14 cellular contexts compared by ENCODE assay signal in the genomic region with DNA sequence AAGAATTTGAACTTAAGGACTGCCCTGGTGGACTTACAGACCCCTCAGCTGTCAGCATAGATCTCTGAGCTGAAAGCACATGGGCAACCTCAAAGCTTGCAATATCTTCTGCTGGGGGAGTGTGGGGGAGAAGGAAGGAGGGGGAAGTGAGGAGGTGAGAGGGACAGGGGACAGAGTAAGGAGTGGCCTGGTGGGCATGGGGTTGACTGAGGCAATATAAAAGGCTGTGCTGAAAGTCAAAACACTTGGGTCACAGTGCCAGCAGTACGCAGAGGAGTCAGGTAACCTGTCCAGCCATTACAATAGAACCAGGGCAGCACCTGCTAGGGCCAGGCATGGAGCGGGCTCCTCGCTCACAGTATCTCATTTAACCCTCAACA. TPM values are rescaled to one million over a fixed set of nuclear protein-coding genes. Genes with fewer than 3 reads are reported as not detected.
DNase-seq lines count a peak whose midpoint lies in the region; ATAC-seq and TF ChIP-seq lines count a peak whose summit lies in the region.
"Had no signal": no experiment of that assay in that cellular context is flagged by ENCODE, and none has a peak within 500 bp of the region (broad histone marks: within the 10 kb centered on the region; RNA-seq: fewer than 3 reads in every experiment).

No MANE protein-coding gene starts in this region.

- H3K27ac ChIP-seq in VCaP: peak overlapping the region; percentile 88
- H3K27ac ChIP-seq in gastroesophageal sphincter: peak overlapping the region; percentile 89 to 94 (median 92)
- peak overlapping the region; percentile 74 to 94 (median 77) for H3K27ac ChIP-seq in transverse colon
- H3K27ac ChIP-seq: brain microvascular endothelial cell had no signal

- H3K9me3 ChIP-seq in gastroesophageal sphincter (no peaks in the 10 kb centered on the region), transverse colon (no peaks in the 10 kb centered on the region)

- no peaks in the 10 kb centered on the region for H3K27me3 Mint-ChIP-seq in nephron progenitor cell (ENCODE audit: low read depth, poor library complexity)

- H3K9me3 Mint-ChIP-seq in nephron progenitor cell: no peaks in the 10 kb centered on the region

- H3K36me3 Mint-ChIP-seq in nephron progenitor cell (ENCODE audit: low read depth): no peaks in the 10 kb centered on the region
- H3K36me3 Mint-ChIP-seq: naive thymus-derived CD8-positive, alpha-beta T cell had no signal

- WGBS in gastroesophageal sphincter (ENCODE audit: low coverage in 1 of 2), 2 donors: 76 to 83% methylated on average over 1 to 3 of the region's 3 CpGs
- 82 to 100% methylated on average over 2 to 3 of the region's 3 CpGs for WGBS in transverse colon (ENCODE audit: low coverage in 1 of 2), 2 donors

- TF ChIP-seq POLR2A in gastroesophageal sphincter (IDR thresholded peaks at IDR 0.05) (no peak), transverse colon (IDR thresholded peaks at IDR 0.05) (no peak)

- H3K27ac Mint-ChIP-seq in nephron progenitor cell: peak overlapping the region; percentile 36
- H3K27ac Mint-ChIP-seq: naive thymus-derived CD8-positive, alpha-beta T cell had no signal

- H3K4me3 Mint-ChIP-seq in nephron progenitor cell: no peak overlapping the region
- H3K4me3 Mint-ChIP-seq: naive thymus-derived CD8-positive, alpha-beta T cell had no signal

- H3K4me1 ChIP-seq in gastroesophageal sphincter (peaks cover 44 to 75% (median 46%) of the 10 kb centered on the region in 3 donors), transverse colon (peaks cover 25 to 56% (median 35%) of the 10 kb centered on the region in 4 donors)

- H3K4me3 ChIP-seq in gastroesophageal sphincter: no peak overlapping the region
- no peak overlapping the region for H3K4me3 ChIP-seq in transverse colon

- no peak for DNase-seq in nephron progenitor cell
- DNase-seq in transverse colon: no peak
- no peak for DNase-seq in NCI-H1436 treated with DMSO at 0.1 percent for 48 hours (lab: John Stamatoyannopoulos, UW)
- DNase-seq in stimulated activated CD4-positive, alpha-beta T cell treated with anti-CD3 and anti-CD28 coated beads, Interleukin-2, amount 100 ng/mL, for 48 hours: no peak
- no peak for DNase-seq in GM13976 (ENCODE audit: low spot score)
- no peak for DNase-seq in effector CD4-positive, alpha-beta T cell
- DNase-seq: activated effector memory CD4-positive, alpha-beta T cell treated with Interleukin-2 at 50 U/mL for 16 hours; DMS79; naive thymus-derived CD8-positive, alpha-beta T cell; NCI-H1105; stimulated activated naive CD4-positive, alpha-beta T cell treated with Interleukin-2 at 50 U/mL for 16 hours had no signal

- H3K36me3 ChIP-seq in gastroesophageal sphincter (no peaks in the 10 kb centered on the region), transverse colon (no peaks in the 10 kb centered on the region)
- H3K36me3 ChIP-seq: brain microvascular endothelial cell had no signal

- H3K27me3 ChIP-seq in gastroesophageal sphincter (no peaks in the 10 kb centered on the region), transverse colon (peaks cover 22% of the 10 kb centered on the region)
- H3K27me3 ChIP-seq: brain microvascular endothelial cell had no signal

- peaks cover 65% of the 10 kb centered on the region for H3K4me1 Mint-ChIP-seq in nephron progenitor cell
- H3K4me1 Mint-ChIP-seq: naive thymus-derived CD8-positive, alpha-beta T cell had no signal

- in situ Hi-C loops in transverse colon (cut with MboI; ENCODE audit: low pct_ligation_motif_present in 1 of 4, low pct_unique_long_range_greater_than_20kb in 1 of 4, low sequenced_read_pairs in 3 of 4): no loop called here
- in situ Hi-C loops in GM13976 (cut with MboI; ENCODE audit: low sequenced_read_pairs, unreplicated experiment): no loop called here

- TF ChIP-seq EP300 in gastroesophageal sphincter (IDR thresholded peaks at IDR 0.05) (no peak), transverse colon (IDR thresholded peaks at IDR 0.05; ENCODE audit: low read depth) (no peak)

- ATAC-seq in gastroesophageal sphincter: no peak
- ATAC-seq: naive thymus-derived CD8-positive, alpha-beta T cell had no signal

- intact Hi-C loops in transverse colon (cut with DNase I; ENCODE audit: low total_unique reads): loop anchor here (5.0 kb wide), 1 partner anchor 43 kb away; a partner anchor contains a TSS

- TF ChIP-seq CTCF in VCaP (conservative IDR thresholded peaks at IDR 0.05) (no peak), gastroesophageal sphincter (IDR thresholded peaks at IDR 0.05) (no peak), nephron progenitor cell (IDR thresholded peaks at IDR 0.05) (no peak), transverse colon (IDR thresholded peaks at IDR 0.05) (no peak), GM13976 (IDR thresholded peaks at IDR 0.05; ENCODE audit: borderline replicate concordance, control extremely low read depth, extremely low read depth, insufficient read depth, missing control alignments) (no peak)

RNA-seq across cellular contexts. Expression of a gene that starts 43.2 kb away (rescaled TPM):
- total RNA-seq in gastroesophageal sphincter (100 to 1,000 TPM in 2 of 4 donors, 10 to 100 TPM in 2; 83.3 to 162 (median 96.2) TPM), transverse colon (1 to 10 TPM; 1.1 to 4.6 (median 3.0) TPM)
- total RNA-seq: naive thymus-derived CD8-positive, alpha-beta T cell had no signal

Comparison
In these comparisons a context has a peak if more than half of its experiments do, and no peak if none do; other contexts are left out.
1. RNA of a gene that starts 43.2 kb away (total RNA-seq): 83.3 to 162 TPM in gastroesophageal sphincter; 1.1 to 4.6 TPM in transverse colon; every median in the first group is over 10 times any median in the second.
2. Peak in every context shown above with its lines, with median percentiles within 50 percentile points of each other: H3K27ac ChIP-seq.